Comparison of ENCODE assay signal across 8 cellular contexts in genomic region chrX:45850197-45850774, GRCh38.
DNase-seq lines count a peak whose midpoint lies in the region; ATAC-seq and TF ChIP-seq lines count a peak whose summit lies in the region.

No MANE protein-coding gene starts in this region.

- ATAC-seq in esophagus mucosa = no peak

- no peaks in the 10 kb centered on the region for H3K4me1 ChIP-seq in endodermal cell (ENCODE audit: control insufficient read depth, insufficient read depth, low read length)

- no peaks in the 10 kb centered on the region for H3K9me3 ChIP-seq in endodermal cell (ENCODE audit: control insufficient read depth, low read length)

- H3K27me3 Mint-ChIP-seq in endodermal cell (ENCODE audit: insufficient read depth) = no peaks in the 10 kb centered on the region
- H3K27me3 Mint-ChIP-seq in nephron progenitor cell (ENCODE audit: low read depth, poor library complexity) = peaks cover 3% of the 10 kb centered on the region

- TF ChIP-seq CTCF in HL-60 (IDR thresholded peaks at IDR 0.05; ENCODE audit: insufficient read depth, low read length) (no peak), endodermal cell (conservative IDR thresholded peaks at IDR 0.05) (no peak), nephron progenitor cell (IDR thresholded peaks at IDR 0.05) (no peak)

- peak overlapping the region; percentile 79 for H3K27ac Mint-ChIP-seq in endodermal cell
- H3K27ac Mint-ChIP-seq in nephron progenitor cell = no peak overlapping the region

- H3K9ac ChIP-seq in endodermal cell (ENCODE audit: extremely low read depth, low read length, poor library complexity, severe bottlenecking) = peak overlapping the region; percentile 55

- WGBS in endodermal cell (ENCODE audit: insufficient coverage in 1 of 2, insufficient read length in 1 of 2), 2 experiments = 0% methylated on average over 5 to 26 of the region's 28 CpGs

- peaks cover 29% of the 10 kb centered on the region for H3K36me3 Mint-ChIP-seq in endodermal cell (ENCODE audit: low read depth)
- H3K36me3 Mint-ChIP-seq in nephron progenitor cell (ENCODE audit: low read depth) = peaks cover 20% of the 10 kb centered on the region

- DNase-seq in HL-60 (ENCODE audit: low read depth in 1 of 2, low spot score in 1 of 2) (peak in 1 of 2 experiments; percentile 10), endodermal cell (peak; percentile 60), nephron progenitor cell (peak; percentile 20), occipital lobe (lab: John Stamatoyannopoulos, UW) (no peak), HPDE6-E6E7 (ENCODE audit: extremely low spot score) (no peak), GM03348 (ENCODE audit: low spot score) (no peak)
- peak; percentile 8 for DNase-seq in activated CD4-positive, alpha-beta T cell treated with anti-CD3 and anti-CD28 coated beads for 1 hour

- H3K4me3 Mint-ChIP-seq in endodermal cell = peak overlapping the region; percentile 91
- peak overlapping the region; percentile 97 for H3K4me3 Mint-ChIP-seq in nephron progenitor cell

- peaks cover 2% of the 10 kb centered on the region for H3K27me3 ChIP-seq in HL-60 (ENCODE audit: insufficient read depth, poor library complexity, severe bottlenecking)
- no peaks in the 10 kb centered on the region for H3K27me3 ChIP-seq in endodermal cell (ENCODE audit: control insufficient read depth, insufficient read depth, low read length, poor library complexity, severe bottlenecking)

- peaks cover 35% of the 10 kb centered on the region for H3K9me3 Mint-ChIP-seq in endodermal cell
- peaks cover 34% of the 10 kb centered on the region for H3K9me3 Mint-ChIP-seq in nephron progenitor cell

- H3K4me1 Mint-ChIP-seq in endodermal cell (peaks cover 9% of the 10 kb centered on the region), nephron progenitor cell (peaks cover 18% of the 10 kb centered on the region)

- peak overlapping the region; percentile 71 for H3K27ac ChIP-seq in HL-60 (replicated peaks)
- H3K27ac ChIP-seq in endodermal cell (ENCODE audit: low read depth, low read length) = no peak overlapping the region

- H3K36me3 ChIP-seq in endodermal cell (ENCODE audit: control insufficient read depth, insufficient read depth, low read length) = peaks cover 25% of the 10 kb centered on the region

- H3K4me3 ChIP-seq in HL-60 (replicated peaks; ENCODE audit: insufficient read depth, low read length) (peak overlapping the region; percentile 64), endodermal cell (ENCODE audit: low read length) (peak overlapping the region; percentile 92)

Comparison
In these comparisons a context has a peak if more than half of its experiments do, and no peak if none do; other contexts are left out.
1. DNase-seq: peak in activated CD4-positive, alpha-beta T cell treated with anti-CD3 and anti-CD28 coated beads for 1 hour (single experiment), endodermal cell (single experiment) and nephron progenitor cell (single experiment); none in occipital lobe (single experiment), HPDE6-E6E7 (single experiment) and GM03348 (single experiment).